Comparison of ENCODE assay signal across 35 cellular contexts in the genomic region with DNA sequence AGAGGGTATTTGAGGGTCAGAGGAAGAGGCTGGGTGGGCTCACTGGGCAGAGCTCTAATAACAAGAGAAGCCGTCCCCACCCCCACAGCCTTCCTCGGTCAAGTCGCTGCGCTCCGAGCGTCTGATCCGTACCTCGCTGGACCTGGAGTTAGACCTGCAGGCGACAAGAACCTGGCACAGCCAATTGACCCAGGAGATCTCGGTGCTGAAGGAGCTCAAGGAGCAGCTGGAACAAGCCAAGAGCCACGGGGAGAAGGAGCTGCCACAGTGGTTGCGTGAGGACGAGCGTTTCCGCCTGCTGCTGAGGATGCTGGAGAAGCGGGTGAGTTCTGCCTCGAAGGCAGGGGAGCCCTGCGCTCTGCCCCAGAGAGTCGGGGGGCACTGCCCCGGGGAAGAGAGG.
"Had no signal": no experiment of that assay in that cellular context is flagged by ENCODE, and none has a peak within 500 bp of the region (broad histone marks: within the 10 kb centered on the region; RNA-seq: fewer than 3 reads in every experiment).

No MANE protein-coding gene starts in this region.

- H3K4me3 Mint-ChIP-seq: activated B cell treated with CpG ODN at 0.5 μM for 24 hours; activated CD4-positive, alpha-beta memory T cell treated with anti-CD3 and anti-CD28 coated beads for 36 hours; activated CD4-positive, alpha-beta T cell treated with anti-CD3 and anti-CD28 coated beads, Interleukin-2, amount 10 ng/mL, durations not matched to agents 24 days and 14 days; activated CD8-positive, alpha-beta T cell treated with anti-CD3 and anti-CD28 coated beads for 36 hours; activated naive CD4-positive, alpha-beta T cell treated with anti-CD3 and anti-CD28 coated beads for 36 hours; activated naive CD8-positive, alpha-beta T cell treated with anti-CD3 and anti-CD28 coated beads for 36 hours; activated T-cell treated with anti-CD3 and anti-CD28 coated beads, Interleukin-2, amount 50 U/mL, for 4 hours; activated T-cell treated with anti-CD3 and anti-CD28 coated beads, Interleukin-2, amount 50 U/mL, for 72 hours; activated T-helper 1 cell treated with anti-CD3 and anti-CD28 coated beads, Interleukin-12 subunit alpha, Interleukin-12 subunit beta, Interleukin-2, Interleukin-4 antibody, amounts not matched to agents 30 ng/mL and 10 ng/mL and 1 ng/mL, durations not matched to agents 14 hours and 24 hours and 36 hours; activated T-helper 17 cell treated with anti-CD3 and anti-CD28 coated beads, Interleukin-2, amount 50 U/mL, for 72 hours; brain; central memory CD8-positive, alpha-beta T cell; T-cell; T-helper 2 cell treated with Interferon-gamma antibody and Interleukin-4, amounts not matched to agents 5 μg/mL and 100 μg/mL, for 36 hours had no signal

- H3K36me3 Mint-ChIP-seq: activated CD4-positive, alpha-beta memory T cell treated with anti-CD3 and anti-CD28 coated beads for 36 hours; activated naive CD4-positive, alpha-beta T cell treated with anti-CD3 and anti-CD28 coated beads, Interleukin-2, amount 50 U/mL, for 72 hours; activated naive CD8-positive, alpha-beta T cell treated with anti-CD3 and anti-CD28 coated beads for 36 hours; T-cell had no signal

- H3K27me3 ChIP-seq: adrenal gland, ascending aorta, cardiac muscle cell had no signal

- H3K9me3 ChIP-seq: adrenal gland, ascending aorta had no signal

- H3K27ac Mint-ChIP-seq: activated B cell treated with CpG ODN at 0.5 μM for 24 hours; activated CD4-positive, alpha-beta memory T cell treated with anti-CD3 and anti-CD28 coated beads for 36 hours; activated CD4-positive, alpha-beta T cell treated with anti-CD3 and anti-CD28 coated beads, Interleukin-2, amount 10 ng/mL, durations not matched to agents 24 days and 14 days; activated CD8-positive, alpha-beta T cell treated with anti-CD3 and anti-CD28 coated beads for 36 hours; activated naive CD4-positive, alpha-beta T cell treated with anti-CD3 and anti-CD28 coated beads for 36 hours; activated naive CD4-positive, alpha-beta T cell treated with anti-CD3 and anti-CD28 coated beads, Interleukin-2, amount 50 U/mL, for 72 hours; activated naive CD8-positive, alpha-beta T cell treated with anti-CD3 and anti-CD28 coated beads for 36 hours; activated T-cell treated with anti-CD3 and anti-CD28 coated beads, Interleukin-2, amount 50 U/mL, for 72 hours; activated T-helper 1 cell treated with anti-CD3 and anti-CD28 coated beads, Interleukin-12 subunit alpha, Interleukin-12 subunit beta, Interleukin-2, Interleukin-4 antibody, amounts not matched to agents 30 ng/mL and 10 ng/mL and 1 ng/mL, durations not matched to agents 14 hours and 24 hours and 36 hours; brain; T-cell; T-helper 2 cell treated with Interferon-gamma antibody and Interleukin-4, amounts not matched to agents 5 μg/mL and 100 μg/mL, for 36 hours had no signal

- H3K36me3 ChIP-seq: adrenal gland, ascending aorta, cardiac muscle cell had no signal

- ATAC-seq: activated CD8-positive, alpha-beta T cell treated with anti-CD3 and anti-CD28 coated beads for 36 hours; activated naive CD4-positive, alpha-beta T cell treated with anti-CD3 and anti-CD28 coated beads, Interleukin-2, amount 50 U/mL, for 72 hours; activated T-cell treated with anti-CD3 and anti-CD28 coated beads, Interleukin-2, amount 50 U/mL, for 4 hours; activated T-cell treated with anti-CD3 and anti-CD28 coated beads, Interleukin-2, amount 50 U/mL, for 72 hours; activated T-helper 17 cell treated with anti-CD3 and anti-CD28 coated beads, Interleukin-2, amount 50 U/mL, for 72 hours; T-cell had no signal

- H3K4me1 Mint-ChIP-seq: activated B cell treated with CpG ODN at 0.5 μM for 24 hours; activated CD4-positive, alpha-beta T cell treated with anti-CD3 and anti-CD28 coated beads, Interleukin-2, amount 10 ng/mL, durations not matched to agents 24 days and 14 days; activated naive CD8-positive, alpha-beta T cell treated with anti-CD3 and anti-CD28 coated beads for 36 hours; brain; T-cell had no signal

- H3K27ac ChIP-seq: adrenal gland, ascending aorta, cardiac muscle cell, VCaP had no signal

- H3K27me3 Mint-ChIP-seq: activated B cell treated with CpG ODN at 0.5 μM for 24 hours; activated CD4-positive, alpha-beta memory T cell treated with anti-CD3 and anti-CD28 coated beads for 36 hours; activated CD4-positive, alpha-beta T cell treated with anti-CD3 and anti-CD28 coated beads, Interleukin-2, amount 10 ng/mL, durations not matched to agents 24 days and 14 days; activated T-helper 17 cell treated with anti-CD3 and anti-CD28 coated beads, Interleukin-2, amount 50 U/mL, for 72 hours; central memory CD8-positive, alpha-beta T cell had no signal

- H3K4me3 ChIP-seq: adrenal gland, ascending aorta, cardiac muscle cell had no signal

- DNase-seq: activated B cell treated with CpG ODN at 0.5 μM for 24 hours; activated CD4-positive, alpha-beta memory T cell treated with anti-CD3 and anti-CD28 coated beads for 36 hours; activated CD4-positive, alpha-beta T cell treated with anti-CD3 and anti-CD28 coated beads for 4 hours; activated CD4-positive, alpha-beta T cell treated with anti-CD3 and anti-CD28 coated beads, Interleukin-2, amount 10 ng/mL, durations not matched to agents 24 days and 14 days; activated CD4-positive, alpha-beta T cell treated with anti-CD3 and anti-CD28 coated beads, Interleukin-2, amount 50 U/mL, for 1 hour; activated CD4-positive, alpha-beta T cell treated with anti-CD3 and anti-CD28 coated beads, Interleukin-2, amount 50 U/mL, for 4 hours; activated CD4-positive, CD25-positive, alpha-beta regulatory T cell treated with anti-CD3 and anti-CD28 coated beads, Interleukin-2, amount 50 U/mL, for 72 hours; activated CD8-positive, alpha-beta memory T cell treated with anti-CD3 and anti-CD28 coated beads, Interleukin-2, amount 50 U/mL, for 4 hours; activated CD8-positive, alpha-beta T cell treated with anti-CD3 and anti-CD28 coated beads for 36 hours; activated effector memory CD4-positive, alpha-beta T cell treated with anti-CD3 and anti-CD28 coated beads, Interleukin-2, amount 50 U/mL, for 16 hours; activated gamma-delta T cell treated with Interleukin-2 at 50 U/mL for 16 hours; activated naive CD4-positive, alpha-beta T cell; activated naive CD4-positive, alpha-beta T cell treated with anti-CD3 and anti-CD28 coated beads for 36 hours; activated naive CD4-positive, alpha-beta T cell treated with anti-CD3 and anti-CD28 coated beads, Interleukin-2, amount 50 U/mL, for 16 hours; activated naive CD8-positive, alpha-beta T cell treated with anti-CD3 and anti-CD28 coated beads for 36 hours; activated T-cell treated with anti-CD3 and anti-CD28 coated beads for 4 hours; activated T-cell treated with anti-CD3 and anti-CD28 coated beads, Interleukin-2, amount 50 U/mL, for 1 hour; activated T-cell treated with anti-CD3 and anti-CD28 coated beads, Interleukin-2, amount 50 U/mL, for 4 hours; activated T-cell treated with anti-CD3 and anti-CD28 coated beads, Interleukin-2, amount 50 U/mL, for 72 hours; adrenal gland; amniotic stem cell; caudate nucleus; cerebellar nuclear complex; T-cell; T-helper 2 cell; T-helper 9 cell had no signal

- H3K9me3 Mint-ChIP-seq: activated B cell treated with CpG ODN at 0.5 μM for 24 hours; activated CD4-positive, alpha-beta memory T cell treated with anti-CD3 and anti-CD28 coated beads for 36 hours; activated CD4-positive, alpha-beta T cell treated with anti-CD3 and anti-CD28 coated beads, Interleukin-2, amount 10 ng/mL, durations not matched to agents 24 days and 14 days; activated CD8-positive, alpha-beta T cell treated with anti-CD3 and anti-CD28 coated beads for 36 hours; activated naive CD4-positive, alpha-beta T cell treated with anti-CD3 and anti-CD28 coated beads for 36 hours; activated naive CD4-positive, alpha-beta T cell treated with anti-CD3 and anti-CD28 coated beads, Interleukin-2, amount 50 U/mL, for 72 hours; activated naive CD8-positive, alpha-beta T cell treated with anti-CD3 and anti-CD28 coated beads for 36 hours; activated T-cell treated with anti-CD3 and anti-CD28 coated beads, Interleukin-2, amount 50 U/mL, for 4 hours; activated T-cell treated with anti-CD3 and anti-CD28 coated beads, Interleukin-2, amount 50 U/mL, for 72 hours; activated T-helper 1 cell treated with anti-CD3 and anti-CD28 coated beads, Interleukin-12 subunit alpha, Interleukin-12 subunit beta, Interleukin-2, Interleukin-4 antibody, amounts not matched to agents 30 ng/mL and 10 ng/mL and 1 ng/mL, durations not matched to agents 14 hours and 24 hours and 36 hours; activated T-helper 17 cell treated with anti-CD3 and anti-CD28 coated beads, Interleukin-2, amount 50 U/mL, for 72 hours; brain; central memory CD8-positive, alpha-beta T cell; T-cell; T-helper 2 cell treated with Interferon-gamma antibody and Interleukin-4, amounts not matched to agents 5 μg/mL and 100 μg/mL, for 36 hours had no signal

- H3K4me1 ChIP-seq: adrenal gland, ascending aorta had no signal
